Comparison of ENCODE assay signal across 15 cellular contexts in genomic region chr13:20780318-20780717, GRCh38. TPM values are rescaled to one million over a fixed set of nuclear protein-coding genes. Genes with fewer than 3 reads are reported as not detected.
DNase-seq lines count a peak whose midpoint lies in the region; ATAC-seq, FAIRE-seq and TF ChIP-seq lines count a peak whose summit lies in the region.
"Had no signal": no experiment of that assay in that cellular context is flagged by ENCODE, and none has a peak within 500 bp of the region (broad histone marks: within the 10 kb centered on the region; RNA-seq: fewer than 3 reads in every experiment).

No MANE protein-coding gene starts in this region.

- H3K4me3 ChIP-seq in cardiac muscle cell (no peak overlapping the region), astrocyte (ENCODE audit: insufficient read depth, low read depth, low read length) (no peak overlapping the region), ovary (no peak overlapping the region), neuronal stem cell (ENCODE audit: low read length in 2 of 2) (no peak overlapping the region)
- H3K4me3 ChIP-seq: BLaER1 treated with 17β-estradiol and CSF1 and Interleukin-3, amounts not matched to agents 10 nM and 100 nM had no signal

- peak overlapping the region; percentile 44 for H3K27ac Mint-ChIP-seq in activated T-cell treated with anti-CD3 and anti-CD28 coated beads, Interleukin-2, amount 50 U/mL, for 24 hours
- H3K27ac Mint-ChIP-seq in astrocyte (ENCODE audit: unreplicated experiment) = no peak overlapping the region
- H3K27ac Mint-ChIP-seq: HFFc6 had no signal

- TF ChIP-seq POLR2A in ovary (IDR thresholded peaks at IDR 0.05) = no peak

- ATAC-seq in left cardiac atrium = no peak

- no peaks in the 10 kb centered on the region for H3K9me3 Mint-ChIP-seq in activated T-cell treated with anti-CD3 and anti-CD28 coated beads, Interleukin-2, amount 50 U/mL, for 24 hours
- H3K9me3 Mint-ChIP-seq in astrocyte (ENCODE audit: unreplicated experiment) = no peaks in the 10 kb centered on the region
- H3K9me3 Mint-ChIP-seq: CD4-positive, CD25-positive, alpha-beta regulatory T cell; HFFc6 had no signal

- no peak overlapping the region for H2BK15ac ChIP-seq in neuronal stem cell (ENCODE audit: low read length)

- no peak overlapping the region for H2BK120ac ChIP-seq in neuronal stem cell (ENCODE audit: low read depth, low read length)

- 76 to 83% (median 81%) methylated on average over 1 of the region's 1 CpG for WGBS in ovary, 3 donors
- WGBS in neuronal stem cell (ENCODE audit: extremely low coverage in 2 of 2, insufficient read length in 2 of 2, insufficient replicate concordance in 1 of 2), 2 donors = no CpG with 5 or more reads among the region's 1 CpG

- H4K20me1 ChIP-seq in astrocyte (ENCODE audit: insufficient read depth, low read length) = no peaks in the 10 kb centered on the region
- H4K20me1 ChIP-seq: BLaER1 treated with 17β-estradiol and CSF1 and Interleukin-3, amounts not matched to agents 10 nM and 100 nM had no signal

- H3K9me3 ChIP-seq in cardiac muscle cell (ENCODE audit: low read depth) = no peaks in the 10 kb centered on the region
- no peaks in the 10 kb centered on the region for H3K9me3 ChIP-seq in astrocyte (ENCODE audit: insufficient read depth, low read depth, low read length)
- no peaks in the 10 kb centered on the region for H3K9me3 ChIP-seq in ovary
- no peaks in the 10 kb centered on the region for H3K9me3 ChIP-seq in neuronal stem cell (replicated peaks in 1 of 2; ENCODE audit: control insufficient read depth in 2 of 2, insufficient read depth in 1 of 2, low read depth in 1 of 2, low read length in 2 of 2)
- H3K9me3 ChIP-seq: BLaER1 treated with 17β-estradiol and CSF1 and Interleukin-3, amounts not matched to agents 10 nM and 100 nM had no signal

- FAIRE-seq in astrocyte (lab: Jason Lieb, UNC) = peak; percentile 9

- H2AK5ac ChIP-seq in neuronal stem cell (ENCODE audit: low read depth, low read length) = no peak overlapping the region

- TF ChIP-seq CTCF in cardiac muscle cell (IDR thresholded peaks at IDR 0.05; ENCODE audit: low read depth, low read length) (no peak), astrocyte (IDR thresholded peaks at IDR 0.05; ENCODE audit: insufficient read depth, low read depth, low read length) (no peak), ovary (IDR thresholded peaks at IDR 0.05) (no peak)

- H3K4me2 ChIP-seq in astrocyte (ENCODE audit: low read length) (no peak overlapping the region), neuronal stem cell (ENCODE audit: insufficient read depth, low read length, poor library complexity, severe bottlenecking) (no peak overlapping the region)
- H3K4me2 ChIP-seq: BLaER1 treated with 17β-estradiol and CSF1 and Interleukin-3, amounts not matched to agents 10 nM and 100 nM had no signal

- intact Hi-C loops in left cardiac atrium (cut with DNase I) (no loop called here), ovary (cut with DNase I) (no loop called here)

- H3K4me1 ChIP-seq in cardiac muscle cell (ENCODE audit: low read depth) (no peaks in the 10 kb centered on the region), astrocyte (ENCODE audit: insufficient read depth, low read length) (no peaks in the 10 kb centered on the region), ovary (ENCODE audit: insufficient read depth) (no peaks in the 10 kb centered on the region), neuronal stem cell (ENCODE audit: control insufficient read depth in 2 of 2, insufficient read depth in 1 of 2, low read depth in 1 of 2, low read length in 2 of 2) (no peaks in the 10 kb centered on the region)
- H3K4me1 ChIP-seq: BLaER1 treated with 17β-estradiol and CSF1 and Interleukin-3, amounts not matched to agents 10 nM and 100 nM had no signal

- peaks cover 76% of the 10 kb centered on the region for H3K36me3 Mint-ChIP-seq in activated T-cell treated with anti-CD3 and anti-CD28 coated beads, Interleukin-2, amount 50 U/mL, for 24 hours (ENCODE audit: low read depth)
- peaks cover 7% of the 10 kb centered on the region for H3K36me3 Mint-ChIP-seq in astrocyte (ENCODE audit: low read depth, unreplicated experiment)

- H3K27me3 Mint-ChIP-seq in activated T-cell treated with anti-CD3 and anti-CD28 coated beads, Interleukin-2, amount 50 U/mL, for 24 hours = no peaks in the 10 kb centered on the region
- no peaks in the 10 kb centered on the region for H3K27me3 Mint-ChIP-seq in astrocyte (ENCODE audit: low read depth, unreplicated experiment)

- H3K23ac ChIP-seq in neuronal stem cell (ENCODE audit: low read depth, low read length, poor library complexity) = no peak overlapping the region

- H2AFZ ChIP-seq in astrocyte (ENCODE audit: low read depth, low read length) (no peak overlapping the region), neuronal stem cell (ENCODE audit: low read length) (no peak overlapping the region)

- H3K18ac ChIP-seq in neuronal stem cell (ENCODE audit: low read length) = no peak overlapping the region

- H3K27me3 ChIP-seq in cardiac muscle cell = no peaks in the 10 kb centered on the region
- H3K27me3 ChIP-seq in astrocyte (ENCODE audit: insufficient read depth, low read length) = no peaks in the 10 kb centered on the region
- no peaks in the 10 kb centered on the region for H3K27me3 ChIP-seq in ovary
- no peaks in the 10 kb centered on the region for H3K27me3 ChIP-seq in neuronal stem cell (ENCODE audit: control insufficient read depth in 3 of 3, insufficient read depth in 3 of 3, low read depth in 1 of 3, low read length in 3 of 3)
- H3K27me3 ChIP-seq: BLaER1 treated with 17β-estradiol and CSF1 and Interleukin-3, amounts not matched to agents 10 nM and 100 nM had no signal

- peaks cover 61% of the 10 kb centered on the region for H3K36me3 ChIP-seq in cardiac muscle cell
- H3K36me3 ChIP-seq in astrocyte (ENCODE audit: insufficient read depth, low read length) = peaks cover 10% of the 10 kb centered on the region
- H3K36me3 ChIP-seq in ovary = no peaks in the 10 kb centered on the region
- H3K36me3 ChIP-seq in neuronal stem cell (replicated peaks in 1 of 2; ENCODE audit: control insufficient read depth in 2 of 2, insufficient read depth in 2 of 2, low read length in 2 of 2) = peaks cover 5 to 44% of the 10 kb centered on the region in 2 donors

- H3K27ac ChIP-seq in cardiac muscle cell = peak overlapping the region; percentile 53
- H3K27ac ChIP-seq in astrocyte (ENCODE audit: low read depth, low read length) = no peak overlapping the region
- no peak overlapping the region for H3K27ac ChIP-seq in ovary
- no peak overlapping the region for H3K27ac ChIP-seq in neuronal stem cell (replicated peaks; ENCODE audit: low read length)
- H3K27ac ChIP-seq: BLaER1 treated with 17β-estradiol and CSF1 and Interleukin-3, amounts not matched to agents 10 nM and 100 nM had no signal

- no peak overlapping the region for H2BK12ac ChIP-seq in neuronal stem cell (ENCODE audit: low read length)

- no peak overlapping the region for H4K8ac ChIP-seq in neuronal stem cell (ENCODE audit: low read depth, low read length)

- H2BK5ac ChIP-seq in neuronal stem cell (ENCODE audit: low read length) = no peak overlapping the region

- H3K79me1 ChIP-seq in neuronal stem cell (ENCODE audit: low read depth, low read length) = no peaks in the 10 kb centered on the region

- no peak overlapping the region for H4K91ac ChIP-seq in neuronal stem cell (ENCODE audit: low read depth, low read length, poor library complexity)

- H3K9ac ChIP-seq in astrocyte (ENCODE audit: low read length) (no peak overlapping the region), neuronal stem cell (ENCODE audit: low read depth, low read length, poor library complexity) (no peak overlapping the region)
- H3K9ac ChIP-seq: BLaER1 treated with 17β-estradiol and CSF1 and Interleukin-3, amounts not matched to agents 10 nM and 100 nM had no signal

- H3K4me3 Mint-ChIP-seq in activated T-cell treated with anti-CD3 and anti-CD28 coated beads, Interleukin-2, amount 50 U/mL, for 24 hours = no peak overlapping the region
- H3K4me3 Mint-ChIP-seq in astrocyte (ENCODE audit: unreplicated experiment) = no peak overlapping the region
- H3K4me3 Mint-ChIP-seq: CD4-positive, CD25-positive, alpha-beta regulatory T cell; HFFc6 had no signal

- H3K4me1 Mint-ChIP-seq in activated T-cell treated with anti-CD3 and anti-CD28 coated beads, Interleukin-2, amount 50 U/mL, for 24 hours (ENCODE audit: low read depth) = peaks cover 15% of the 10 kb centered on the region
- no peaks in the 10 kb centered on the region for H3K4me1 Mint-ChIP-seq in astrocyte (ENCODE audit: low read depth, unreplicated experiment)

- H3K4ac ChIP-seq in neuronal stem cell (ENCODE audit: low read length) = no peak overlapping the region

- DNase-seq in activated T-cell treated with anti-CD3 and anti-CD28 coated beads, Interleukin-2, amount 50 U/mL, for 24 hours = no peak
- no peak for DNase-seq in activated T-cell treated with anti-CD3 and anti-CD28 coated beads for 4 hours
- DNase-seq in cardiac muscle cell (ENCODE audit: low read depth in 1 of 2, low spot score in 1 of 2) = no peak
- DNase-seq in left cardiac atrium = no peak
- DNase-seq in astrocyte (ENCODE audit: low read depth) = no peak
- no peak for DNase-seq in ovary
- no peak for DNase-seq in neuronal stem cell (ENCODE audit: low spot score)
- DNase-seq: 8988T; ACHN; Calu3; CD4-positive, CD25-positive, alpha-beta regulatory T cell; DMS 273 treated with DMSO at 0.1 percent for 48 hours; HCEC 1CT; HFFc6 had no signal

- no peak for TF ChIP-seq EP300 in ovary (IDR thresholded peaks at IDR 0.05)

- no peaks in the 10 kb centered on the region for H3K79me2 ChIP-seq in astrocyte (ENCODE audit: insufficient read depth, low read length)

- no peak overlapping the region for H3K14ac ChIP-seq in neuronal stem cell (ENCODE audit: low read length)

RNA-seq across cellular contexts. Expression of gene EEF1AKMT1, which starts 6.6 kb away (rescaled TPM):
- total RNA-seq in cardiac muscle cell = 4.2 and 7.2 TPM in 2 replicates
- 11.5 and 18.3 TPM in 2 replicates for polyA plus RNA-seq in cardiac muscle cell
- total RNA-seq in left cardiac atrium = 10 to 100 TPM in 1 of 2 donors, 1 to 10 TPM in 1; 9.4 to 13.1 TPM
- total RNA-seq in astrocyte = 6.7 and 7.1 TPM in 2 replicates
- total RNA-seq in ovary = 10 to 100 TPM; 11.1 to 16.4 (median 12.8) TPM
- 10 to 100 TPM in 1 of 2 donors, 1 to 10 TPM in 1; 9.7 to 20.8 TPM for polyA plus RNA-seq in ovary
- 11.9 TPM for polyA plus RNA-seq in neuronal stem cell (2013, experiment 1 of 2)
- polyA plus RNA-seq in neuronal stem cell (2013, experiment 2 of 2) = 11.5 TPM
